Comparison of ENCODE assay signal across 9 cellular contexts in the genomic region with DNA sequence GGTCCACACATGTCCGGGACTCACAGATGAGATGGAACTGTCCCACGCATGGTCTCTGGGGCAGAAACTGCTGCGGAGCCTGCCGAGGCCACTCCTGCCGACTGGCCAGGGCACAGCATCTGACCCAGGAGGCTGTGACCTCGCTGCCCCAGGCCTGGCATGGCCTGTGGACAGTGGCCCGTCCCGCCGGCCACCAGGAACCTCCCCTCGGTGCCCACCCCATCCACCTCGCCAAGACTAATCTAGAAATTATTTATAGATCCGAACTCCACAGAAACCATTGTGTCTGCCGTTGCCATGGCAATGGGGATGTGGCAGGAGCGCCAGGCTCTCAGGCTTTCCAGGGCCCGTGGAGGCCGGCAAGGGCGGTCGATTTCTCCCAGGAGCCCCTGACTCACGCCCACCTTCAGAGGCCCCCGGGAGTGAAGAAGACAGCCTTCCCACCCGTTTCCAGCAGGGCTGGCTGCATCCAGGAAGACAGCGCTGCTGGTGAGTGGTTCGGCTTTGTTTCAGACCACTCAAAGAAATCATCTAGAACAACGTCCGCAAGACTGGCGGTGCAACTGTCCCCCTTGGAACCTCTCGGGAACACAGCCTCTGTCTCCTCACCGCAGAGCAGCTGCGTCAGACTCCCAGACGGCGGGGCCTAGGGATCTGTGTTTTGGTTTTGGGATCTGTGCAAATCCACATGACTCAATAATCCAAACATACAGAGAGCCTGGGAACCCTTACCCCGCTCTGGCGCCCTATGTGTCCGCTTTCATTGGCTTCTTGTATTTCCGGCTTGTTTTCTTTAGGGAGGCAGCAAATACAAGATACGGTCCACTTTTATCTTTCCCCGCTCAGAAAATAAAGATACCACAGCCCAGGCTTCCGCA. TPM values are rescaled to one million over a fixed set of nuclear protein-coding genes. Genes with fewer than 3 reads are reported as not detected.
DNase-seq lines count a peak whose midpoint lies in the region; ATAC-seq, FAIRE-seq and TF ChIP-seq lines count a peak whose summit lies in the region.
"Had no signal": no experiment of that assay in that cellular context is flagged by ENCODE, and none has a peak within 500 bp of the region (broad histone marks: within the 10 kb centered on the region; RNA-seq: fewer than 3 reads in every experiment).

No MANE protein-coding gene starts in this region.

- peaks cover 4 to 6% of the 10 kb centered on the region in 2 experiments; a peak in 1 of 4 replicates for H3K9me3 ChIP-seq in H1 (ENCODE audit: insufficient read depth in 2 of 2, low read depth in 1 of 2, low read length in 1 of 2)
- no peaks in the 10 kb centered on the region for H3K9me3 ChIP-seq in BE2C

- H3K79me2 ChIP-seq in H1 (ENCODE audit: control insufficient read depth in 1 of 2, insufficient read depth in 2 of 2, low read length in 2 of 2), result no peaks in the 10 kb centered on the region

- H3K27ac Mint-ChIP-seq in activated CD8-positive, alpha-beta memory T cell treated with anti-CD3 and anti-CD28 coated beads, Interleukin-2, amount 10 ng/mL, durations not matched to agents 7 days and 5 days, result no peak overlapping the region
- H3K27ac Mint-ChIP-seq in nephron progenitor cell, result no peak overlapping the region

- no peaks in the 10 kb centered on the region for H3K79me1 ChIP-seq in H1 (ENCODE audit: low read depth, low read length)

- no peak overlapping the region for H3K23ac ChIP-seq in H1 (ENCODE audit: insufficient read length)

- no peak overlapping the region for H3K9ac ChIP-seq in H1 (replicated peaks in 1 of 4; ENCODE audit: extremely low read depth in 1 of 4, low read depth in 3 of 4, low read length in 3 of 4)

- H2BK5ac ChIP-seq in H1 (ENCODE audit: low read depth, low read length), result no peak overlapping the region; the same call in 1 of the 2 replicates

- no peak overlapping the region for H4K5ac ChIP-seq in H1 (ENCODE audit: insufficient read length, low read depth, low read length)

- DNase-seq in AG04449 (ENCODE audit: low read depth, low spot score) (peak; percentile 14), NCI-H1092 treated with DMSO at 0.1 percent for 48 hours (lab: John Stamatoyannopoulos, UW) (peak; percentile 38), H1 (ENCODE audit: low read depth in 1 of 2, low spot score in 2 of 2) (no peak), myocyte (ENCODE audit: low read depth) (peak; percentile 94), BE2C (no peak), nephron progenitor cell (no peak)
- no peak for DNase-seq in activated CD8-positive, alpha-beta memory T cell treated with anti-CD3 and anti-CD28 coated beads, Interleukin-2, amount 10 ng/mL, durations not matched to agents 7 days and 5 days
- DNase-seq: Caco-2 had no signal

- H2AFZ ChIP-seq in H1 (ENCODE audit: low read length), result no peak overlapping the region

- no peaks in the 10 kb centered on the region for H3K23me2 ChIP-seq in H1 (ENCODE audit: low read depth, low read length)

- no peak overlapping the region for H3K4ac ChIP-seq in H1 (replicated peaks; ENCODE audit: insufficient read length, low read depth, low read length)

- peak overlapping the region; percentile 32; the same call in 1 of the 2 replicates for H3K18ac ChIP-seq in H1 (ENCODE audit: extremely low read depth, low read length)

- H3K27me3 ChIP-seq in H1 (replicated peaks in 1 of 4; ENCODE audit: control insufficient read depth in 3 of 4, extremely low read depth in 1 of 4, insufficient read depth in 3 of 4, low read length in 3 of 4), result no peaks in the 10 kb centered on the region
- no peaks in the 10 kb centered on the region for H3K27me3 ChIP-seq in BE2C

- peaks cover 0 to 2% of the 10 kb centered on the region in 2 experiments for H4K20me1 ChIP-seq in H1 (replicated peaks in 1 of 2; ENCODE audit: control insufficient read depth in 1 of 2, insufficient read depth in 2 of 2, low read length in 2 of 2)

- H3K9me3 Mint-ChIP-seq in activated CD8-positive, alpha-beta memory T cell treated with anti-CD3 and anti-CD28 coated beads, Interleukin-2, amount 10 ng/mL, durations not matched to agents 7 days and 5 days (ENCODE audit: low read depth), result peaks cover 8% of the 10 kb centered on the region
- peaks cover 23% of the 10 kb centered on the region for H3K9me3 Mint-ChIP-seq in nephron progenitor cell

- no peak overlapping the region for H3K14ac ChIP-seq in H1 (ENCODE audit: insufficient read length)

- no peak overlapping the region for H4K8ac ChIP-seq in H1 (ENCODE audit: extremely low read depth, insufficient read depth, low read length)

- no peak overlapping the region for H2BK12ac ChIP-seq in H1 (ENCODE audit: low read depth, low read length)

- 0 out of 2 replicates have a peak overlapping the region, but pooled peaks have one; percentile 18 for H2BK20ac ChIP-seq in H1 (ENCODE audit: low read length)

- no peak overlapping the region for H2BK15ac ChIP-seq in H1 (ENCODE audit: low read length)

- no peaks in the 10 kb centered on the region for H3K36me3 ChIP-seq in H1 (ENCODE audit: control insufficient read depth in 2 of 4, insufficient read depth in 4 of 4, low read length in 3 of 4)
- no peaks in the 10 kb centered on the region for H3K36me3 ChIP-seq in BE2C

- H2AK5ac ChIP-seq in H1 (ENCODE audit: low read depth, low read length), result no peak overlapping the region

- TF ChIP-seq EP300 in H1 (IDR thresholded peaks at IDR 0.05; ENCODE audit: borderline replicate concordance in 1 of 2, low read depth in 2 of 2, low read length in 2 of 2), result no peak

- CTCF ChIA-PET in AG04449 (lab: Yijun Ruan, JAX), result interaction anchor here (0.9 to 3.2 kb wide), 4 partner anchors 10 to 125 kb away, joined by 3 to 11 read pairs (median 8); no protein-coding TSS in a partner anchor
- CTCF ChIA-PET in H1 (lab: Charles Lee; ENCODE audit: partially characterized antibody), result interaction anchor here (0.6 to 2.5 kb wide), 7 partner anchors 30 to 183 kb away, joined by 3 to 14 read pairs (median 3); no protein-coding TSS in a partner anchor
- CTCF ChIA-PET in activated CD8-positive, alpha-beta memory T cell treated with anti-CD3 and anti-CD28 coated beads, Interleukin-2, amount 10 ng/mL, durations not matched to agents 7 days and 5 days (lab: Charles Lee), result no interaction called here

- no peak for TF ChIP-seq CTCF in AG04449 (IDR thresholded peaks at IDR 0.05; ENCODE audit: insufficient read depth, low read length, missing control alignments)
- no peak for TF ChIP-seq CTCF in H1 (IDR thresholded peaks at IDR 0.05; ENCODE audit: control extremely low read depth in 1 of 3, insufficient read depth in 1 of 3, low read depth in 1 of 3, low read length in 3 of 3)
- TF ChIP-seq CTCF in BE2C (IDR thresholded peaks at IDR 0.05; ENCODE audit: low read depth, low read length), result no peak
- TF ChIP-seq CTCF in nephron progenitor cell (IDR thresholded peaks at IDR 0.05), result no peak

- H2BK120ac ChIP-seq in H1 (replicated peaks; ENCODE audit: low read depth, low read length), result no peak overlapping the region

- no peak for FAIRE-seq in H1 (lab: Jason Lieb, UNC)

- TF ChIP-seq POLR2A in H1 (IDR thresholded peaks at IDR 0.05; ENCODE audit: control extremely low read depth in 1 of 2, low read depth in 2 of 2, low read length in 2 of 2), result no peak

- no peak overlapping the region for H4K91ac ChIP-seq in H1 (replicated peaks; ENCODE audit: insufficient read length, low read length)

- no peak for ATAC-seq in GM18861 (IDR thresholded peaks at IDR 0.05; ENCODE audit: unreplicated experiment)
- no peak for ATAC-seq in activated CD8-positive, alpha-beta memory T cell treated with anti-CD3 and anti-CD28 coated beads, Interleukin-2, amount 10 ng/mL, durations not matched to agents 7 days and 5 days

- H3K4me2 ChIP-seq in H1 (ENCODE audit: insufficient read depth in 1 of 2, low read depth in 2 of 2, low read length in 2 of 2), result no peak overlapping the region

- H3K27me3 Mint-ChIP-seq in activated CD8-positive, alpha-beta memory T cell treated with anti-CD3 and anti-CD28 coated beads, Interleukin-2, amount 10 ng/mL, durations not matched to agents 7 days and 5 days, result peaks cover 49% of the 10 kb centered on the region
- H3K27me3 Mint-ChIP-seq in nephron progenitor cell (ENCODE audit: low read depth, poor library complexity), result peaks cover 19% of the 10 kb centered on the region

- no peak overlapping the region for H3K4me3 Mint-ChIP-seq in activated CD8-positive, alpha-beta memory T cell treated with anti-CD3 and anti-CD28 coated beads, Interleukin-2, amount 10 ng/mL, durations not matched to agents 7 days and 5 days
- no peak overlapping the region for H3K4me3 Mint-ChIP-seq in nephron progenitor cell

- no peak overlapping the region for H3K27ac ChIP-seq in H1 (ENCODE audit: low read depth, low read length)

- no peak for TF ChIP-seq RAD21 in H1 (IDR thresholded peaks at IDR 0.05 in 1 of 2, conservative IDR thresholded peaks at IDR 0.05 in 1 of 2; ENCODE audit: low read depth in 2 of 2, low read length in 2 of 2)

- no peak overlapping the region; the same call in 1 of the 2 replicates for H3K4me3 ChIP-seq in AG04449 (ENCODE audit: low read depth, low read length)
- no peak overlapping the region for H3K4me3 ChIP-seq in H1 (ENCODE audit: extremely low read depth in 1 of 4, insufficient read depth in 2 of 4, low read depth in 3 of 4, low read length in 4 of 4)
- H3K4me3 ChIP-seq in BE2C (ENCODE audit: low read depth, low read length), result no peak overlapping the region

- 85% methylated on average over 38 of the region's 38 CpGs; no CpG with 5 or more reads in 1 of the 2 experiments for WGBS in H1 (ENCODE audit: extremely low coverage in 1 of 2, insufficient coverage in 1 of 2, insufficient read length in 1 of 2, insufficient replicate concordance in 2 of 2, low coverage in 1 of 2, low lambda C conversion rate in 2 of 2, missing lambda C conversion rate in 1 of 2), 2 experiments

- no peak overlapping the region for H3K56ac ChIP-seq in H1 (replicated peaks; ENCODE audit: insufficient read length, low read depth, low read length)

- H3K4me1 Mint-ChIP-seq in activated CD8-positive, alpha-beta memory T cell treated with anti-CD3 and anti-CD28 coated beads, Interleukin-2, amount 10 ng/mL, durations not matched to agents 7 days and 5 days, result peaks cover 12% of the 10 kb centered on the region
- H3K4me1 Mint-ChIP-seq in nephron progenitor cell, result peaks cover 54% of the 10 kb centered on the region

- H3K4me1 ChIP-seq in H1 (replicated peaks in 1 of 4; ENCODE audit: control insufficient read depth in 3 of 4, insufficient read depth in 4 of 4, low read length in 3 of 4) (peaks cover 0 to 8% (median 3%) of the 10 kb centered on the region in 4 experiments; a peak in 2 of 7 replicates), BE2C (no peaks in the 10 kb centered on the region)

- no peaks in the 10 kb centered on the region for H3K36me3 Mint-ChIP-seq in activated CD8-positive, alpha-beta memory T cell treated with anti-CD3 and anti-CD28 coated beads, Interleukin-2, amount 10 ng/mL, durations not matched to agents 7 days and 5 days
- H3K36me3 Mint-ChIP-seq in nephron progenitor cell (ENCODE audit: low read depth), result no peaks in the 10 kb centered on the region

- POLR2A ChIA-PET in AG04449 (lab: Yijun Ruan, JAX), result no interaction called here
- POLR2A ChIA-PET in H1 (lab: Charles Lee; ENCODE audit: partially characterized antibody), result interaction anchor here (0.9 kb wide), 1 partner anchor 26 kb away, joined by 3 read pairs; no protein-coding TSS in a partner anchor

RNA-seq across cellular contexts. Expression of gene ZCCHC14, which starts 48.4 kb away (rescaled TPM):
- total RNA-seq in H1 (2021; fragmentation: NEBNext Ultra II Directional; extraction: Animal tissue kit (Norgen Biotek cat#: 25700)), result 27.1 and 28.2 TPM in 2 replicates
- polyA plus RNA-seq in H1 (2011; rRNA removed), result 8.2 and 15.6 TPM in 2 replicates
- 6.5 TPM for polyA plus RNA-seq in H1 (2011; cell fraction: cytosol; rRNA removed)
- polyA plus RNA-seq in H1 (2011; cell fraction: nucleus; rRNA removed), result 44.9 TPM
- 14.6 to 17.2 TPM (median 16.2 TPM) in 4 replicates for polyA plus RNA-seq in H1 (2012, experiment 1 of 2)
- 3.6 TPM for polyA plus RNA-seq in H1 (2012, experiment 2 of 2)
- 13.4 TPM for polyA plus RNA-seq in H1 (2013, experiment 1 of 2)
- polyA plus RNA-seq in H1 (2013, experiment 2 of 2), result 13.2 TPM
- 7.8 and 11.3 TPM in 2 replicates for polyA minus RNA-seq in H1 (2011; rRNA and poly(A)+ RNA removed)
- 16.9 TPM for polyA minus RNA-seq in H1 (2011; cell fraction: cytosol; rRNA and poly(A)+ RNA removed)
- 19.5 TPM for polyA minus RNA-seq in H1 (2011; cell fraction: nucleus; rRNA and poly(A)+ RNA removed)
- 7.9 and 11.8 TPM in 2 replicates for total RNA-seq in myocyte
- 10.9 TPM for polyA plus RNA-seq in myocyte (2012)
- 25.0 TPM for polyA plus RNA-seq in BE2C (2012; ENCODE audit: insufficient read depth, insufficient read length, low read depth)
- total RNA-seq in activated CD8-positive, alpha-beta memory T cell treated with anti-CD3 and anti-CD28 coated beads, Interleukin-2, amount 10 ng/mL, durations not matched to agents 7 days and 5 days, result 1 to 10 TPM in 1 of 2 experiments, under 1 TPM in 1; 0.63 to 1.5 TPM

Comparison
In these comparisons a context has a peak if more than half of its experiments do, and no peak if none do; other contexts are left out.
1. DNase-seq: peak in AG04449 (single experiment), NCI-H1092 treated with DMSO at 0.1 percent for 48 hours (single experiment) and myocyte (single experiment); none in H1 (0 of 2), BE2C (single experiment), activated CD8-positive, alpha-beta memory T cell treated with anti-CD3 and anti-CD28 coated beads, Interleukin-2, amount 10 ng/mL, durations not matched to agents 7 days and 5 days (single experiment) and nephron progenitor cell (single experiment).